In the genomic region with DNA sequence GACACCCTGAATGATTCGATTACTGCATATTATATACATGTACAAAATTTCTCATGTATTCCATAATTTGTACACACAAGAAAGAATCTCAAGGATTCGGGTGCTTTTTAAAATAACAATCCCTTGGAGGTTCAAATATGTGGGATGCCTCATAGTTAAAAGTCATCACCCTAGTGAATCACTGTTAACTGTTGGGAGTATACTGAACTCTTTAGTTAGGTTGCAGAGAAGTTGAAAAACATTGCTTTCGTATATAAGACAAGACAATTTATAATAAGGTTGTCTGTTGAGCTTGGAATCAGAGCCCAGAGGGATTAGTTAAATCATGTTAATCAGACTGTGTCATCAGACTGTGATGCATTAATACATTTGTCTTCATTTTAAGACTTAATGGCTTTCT, we compare ENCODE assay signal across 15 cellular contexts. TPM values are rescaled to one million over a fixed set of nuclear protein-coding genes. Genes with fewer than 3 reads are reported as not detected.
A peak's percentile ranks its signal among the peaks of the same experiment; 100 is the strongest.
DNase-seq lines count a peak whose midpoint lies in the region; ATAC-seq and TF ChIP-seq lines count a peak whose summit lies in the region.
"Had no signal": no experiment of that assay in that cellular context is flagged by ENCODE, and none has a peak within 500 bp of the region (broad histone marks: within the 10 kb centered on the region; RNA-seq: fewer than 3 reads in every experiment).

No MANE protein-coding gene starts in this region.

- no peaks in the 10 kb centered on the region for H3K9me3 ChIP-seq in T-helper 17 cell (ENCODE audit: control insufficient read depth, low read length, poor library complexity, severe bottlenecking)
- H3K9me3 ChIP-seq: MG63 had no signal

- H3K4me3 ChIP-seq in fibroblast of the aortic adventitia (ENCODE audit: low read depth, low read length) = no peak overlapping the region
- H3K4me3 ChIP-seq: MG63 had no signal

- ATAC-seq in T-helper 17 cell (no peak), GM19035 (IDR thresholded peaks at IDR 0.05; ENCODE audit: unreplicated experiment) (no peak)

- no peak for TF ChIP-seq CTCF in fibroblast of the aortic adventitia (IDR thresholded peaks at IDR 0.05; ENCODE audit: insufficient read depth, low read length)

- peaks cover 3% of the 10 kb centered on the region for H3K36me3 Mint-ChIP-seq in T-helper 17 cell (ENCODE audit: low read depth)

- H3K27ac Mint-ChIP-seq in T-helper 17 cell = peak overlapping the region; percentile 88

- no peaks in the 10 kb centered on the region for H3K27me3 Mint-ChIP-seq in T-helper 17 cell
- H3K27me3 Mint-ChIP-seq: activated CD4-positive, alpha-beta T cell treated with anti-CD3 and anti-CD28 coated beads, Interleukin-2, amount 10 ng/mL, durations not matched to agents 7 days and 5 days had no signal

- H3K4me1 Mint-ChIP-seq in T-helper 17 cell = peaks cover 36% of the 10 kb centered on the region

- H3K4me3 Mint-ChIP-seq in T-helper 17 cell = no peak overlapping the region

- DNase-seq in AG08395 (ENCODE audit: low spot score) (peak; percentile 50), EH (ENCODE audit: low read depth) (peak; percentile 68), T-helper 17 cell (no peak), fibroblast of the aortic adventitia (ENCODE audit: low read depth) (peak; percentile 22), iPS-NIHi11 (ENCODE audit: low spot score) (no peak), OCI-M1 (lab: John Stamatoyannopoulos, UW) (no peak), SIG-M5 (lab: John Stamatoyannopoulos, UW) (no peak)
- DNase-seq: activated CD4-positive, alpha-beta T cell treated with anti-CD3 and anti-CD28 coated beads, Interleukin-2, amount 10 ng/mL, durations not matched to agents 7 days and 5 days; activated gamma-delta T cell; AML-193; central memory CD4-positive, alpha-beta T cell; MG63; NCI-H526 treated with DMSO at 0.1 percent for 48 hours; stimulated activated CD4-positive, alpha-beta T cell treated with anti-CD3 and anti-CD28 coated beads, Interleukin-12 subunit alpha, Interleukin-12 subunit beta, amount 100 ng/mL, for 4 hours had no signal

RNA-seq across cellular contexts. Expression of a gene that starts 15.6 kb away (rescaled TPM):
- total RNA-seq in T-helper 17 cell (10 to 100 TPM; 25.3 TPM), fibroblast of the aortic adventitia (ENCODE audit: low replicate concordance) (3.8 and 35.2 TPM in 2 replicates)

Comparison
In these comparisons a context has a peak if more than half of its experiments do, and no peak if none do; other contexts are left out.
1. DNase-seq: peak in AG08395 (single experiment), EH (single experiment) and fibroblast of the aortic adventitia (single experiment); none in T-helper 17 cell (0 of 3), iPS-NIHi11 (single experiment), OCI-M1 (single experiment) and SIG-M5 (single experiment).